ENCODE assay signal across 8 cellular contexts in genomic region chr7:141073641-141074161, GRCh38. TPM values are rescaled to one million over a fixed set of nuclear protein-coding genes. Genes with fewer than 3 reads are reported as not detected.
A peak's percentile ranks its signal among the peaks of the same experiment; 100 is the strongest.
DNase-seq lines count a peak whose midpoint lies in the region; FAIRE-seq and TF ChIP-seq lines count a peak whose summit lies in the region.

TSS of gene TMEM178B (plus strand) at chr7:141074064.

- TF ChIP-seq CTCF in endothelial cell of umbilical vein (IDR thresholded peaks at IDR 0.05; ENCODE audit: extremely low read depth in 1 of 2, insufficient read depth in 1 of 2, low read depth in 1 of 2, low read length in 2 of 2) = no peak

- no peaks in the 10 kb centered on the region for H3K9me3 ChIP-seq in SK-N-MC (ENCODE audit: low read depth, low read length)
- no peaks in the 10 kb centered on the region for H3K9me3 ChIP-seq in endothelial cell of umbilical vein (replicated peaks; ENCODE audit: control insufficient read depth, insufficient read depth, low read length)

- intact Hi-C loops in endothelial cell of umbilical vein (cut with micrococcal nuclease) = loop anchor here (2.0 to 5.0 kb wide), 2 partner anchors 459 to 579 kb away; no protein-coding TSS in a partner anchor

- H3K4me2 ChIP-seq in endothelial cell of umbilical vein (ENCODE audit: insufficient read depth, low read length) = peak within 1 kb of the TSS; percentile 44

- H3K4me1 ChIP-seq in endothelial cell of umbilical vein (ENCODE audit: control insufficient read depth, extremely low read depth, insufficient read depth, low read length) = peaks cover 10% of the 10 kb centered on the region

- TF ChIP-seq POLR2A in endothelial cell of umbilical vein (IDR thresholded peaks at IDR 0.05; ENCODE audit: low read depth, low read length) = no peak

- H3K9ac ChIP-seq in SK-N-MC (ENCODE audit: insufficient read length) (peak within 1 kb of the TSS; percentile 61), endothelial cell of umbilical vein (replicated peaks; ENCODE audit: extremely low read depth, insufficient read depth, low read length) (no peak within 1 kb of the TSS)

- no peaks in the 10 kb centered on the region for H4K20me1 ChIP-seq in endothelial cell of umbilical vein (replicated peaks; ENCODE audit: control insufficient read depth, extremely low read depth, insufficient read depth, low read length)

- POLR2A ChIA-PET in endothelial cell of umbilical vein (lab: Charles Lee) = no interaction called here

- dilution Hi-C loops in endothelial cell of umbilical vein (cut with MboI; ENCODE audit: extremely low pct_ligation_motif_present, low sequenced_read_pairs) = no loop called here

- no peaks in the 10 kb centered on the region for H3K9me1 ChIP-seq in endothelial cell of umbilical vein (replicated peaks; ENCODE audit: control insufficient read depth, extremely low read depth, insufficient read depth, low read length)

- CTCF ChIA-PET in endothelial cell of umbilical vein (lab: Charles Lee) = interaction anchor here (0.9 to 1.9 kb wide), 3 partner anchors 460 to 581 kb away, joined by 3 to 8 read pairs (median 3); no protein-coding TSS in a partner anchor

- peak within 1 kb of the TSS; percentile 62 for H2AFZ ChIP-seq in endothelial cell of umbilical vein (ENCODE audit: low read depth, low read length)

- no peaks in the 10 kb centered on the region for H3K36me3 ChIP-seq in SK-N-MC (ENCODE audit: insufficient read depth, low read length)
- no peaks in the 10 kb centered on the region for H3K36me3 ChIP-seq in endothelial cell of umbilical vein (ENCODE audit: control insufficient read depth in 2 of 2, extremely low read depth in 1 of 2, insufficient read depth in 2 of 2, low read length in 2 of 2)

- no peak within 1 kb of the TSS for H3K27ac ChIP-seq in SK-N-MC
- H3K27ac ChIP-seq in endothelial cell of umbilical vein (ENCODE audit: insufficient read depth, low read depth, low read length) = no peak within 1 kb of the TSS

- BruUV-seq in endothelial cell of umbilical vein (replicated peaks; lab: Mats Ljungman, UMichigan) = no TSS peak

- DNase-seq in SHP77 (lab: John Stamatoyannopoulos, UW) (peak; percentile 27 to 68), SHP77 treated with DMSO at 0.1 percent for 48 hours (lab: John Stamatoyannopoulos, UW) (no peak), SK-N-MC (ENCODE audit: low read depth, low spot score) (no peak), endothelial cell of umbilical vein (ENCODE audit: low read depth, low spot score) (no peak), myocyte (ENCODE audit: low read depth) (peak; percentile 33), GM19239 (ENCODE audit: insufficient read length, low spot score) (no peak), foreskin melanocyte (no peak), HPDE6-E6E7 (ENCODE audit: extremely low spot score) (no peak)

- H3K27me3 ChIP-seq in endothelial cell of umbilical vein (ENCODE audit: control insufficient read depth in 2 of 2, insufficient read depth in 2 of 2, low read length in 2 of 2) = peaks cover 39 to 57% of the 10 kb centered on the region in 2 experiments

- H3K79me2 ChIP-seq in endothelial cell of umbilical vein (ENCODE audit: control insufficient read depth, insufficient read depth, low read length) = no peaks in the 10 kb centered on the region

- H3K4me3 ChIP-seq in SK-N-MC (peak within 1 kb of the TSS; percentile 76), endothelial cell of umbilical vein (replicated peaks in 1 of 3; ENCODE audit: insufficient read depth in 1 of 3, low read depth in 1 of 3, low read length in 3 of 3) (peak within 1 kb of the TSS in 1 of 3 experiments; percentile 26)

- no peak for FAIRE-seq in endothelial cell of umbilical vein (lab: Jason Lieb, UNC)
- no peak for FAIRE-seq in GM19239 (lab: Jason Lieb, UNC)

TF ChIP-seq in endothelial cell of umbilical vein, 7 proteins besides CTCF, POLR2A, EP300 and RAD21:
- TF ChIP-seq EZH2 (IDR thresholded peaks at IDR 0.05; ENCODE audit: borderline replicate concordance, low read depth, low read length, severe bottlenecking) = peak; percentile 9
- TF ChIP-seq JUN (IDR thresholded peaks at IDR 0.05; ENCODE audit: borderline replicate concordance, insufficient read depth, insufficient read length, low read depth) = no peak

RNA-seq across cellular contexts. Expression of gene TMEM178B, which starts in this region (rescaled TPM):
- total RNA-seq in endothelial cell of umbilical vein (not detected in 2 replicates), myocyte (6.8 and 8.9 TPM in 2 replicates)
- polyA plus RNA-seq in endothelial cell of umbilical vein = not detected in 2 replicates
- under 0.01 TPM in 1 of 2 replicates, not detected in the other for polyA plus RNA-seq in endothelial cell of umbilical vein (2011; cell fraction: cytosol; rRNA removed)
- 0.01 and 0.20 TPM in 2 replicates for polyA plus RNA-seq in endothelial cell of umbilical vein (2011; cell fraction: nucleus; rRNA removed)
- polyA plus RNA-seq in endothelial cell of umbilical vein (2012) = 0.01 TPM in 1 of 2 replicates, not detected in the other
- polyA minus RNA-seq in endothelial cell of umbilical vein = 0.05 and 0.06 TPM in 2 replicates
- not detected for polyA minus RNA-seq in endothelial cell of umbilical vein (2011; cell fraction: cytosol; rRNA and poly(A)+ RNA removed)
- not detected in 2 replicates for polyA minus RNA-seq in endothelial cell of umbilical vein (2011; cell fraction: nucleus; rRNA and poly(A)+ RNA removed)
- polyA plus RNA-seq in myocyte (2012) = 9.2 TPM

Comparison
In these comparisons a context has a peak if more than half of its experiments do, and no peak if none do; other contexts are left out.
1. DNase-seq: peak in SHP77 (2 of 2) and myocyte (single experiment); none in SHP77 treated with DMSO at 0.1 percent for 48 hours (single experiment), SK-N-MC (single experiment), endothelial cell of umbilical vein (single experiment), GM19239 (single experiment), foreskin melanocyte (single experiment) and HPDE6-E6E7 (single experiment).